In the genomic region with DNA sequence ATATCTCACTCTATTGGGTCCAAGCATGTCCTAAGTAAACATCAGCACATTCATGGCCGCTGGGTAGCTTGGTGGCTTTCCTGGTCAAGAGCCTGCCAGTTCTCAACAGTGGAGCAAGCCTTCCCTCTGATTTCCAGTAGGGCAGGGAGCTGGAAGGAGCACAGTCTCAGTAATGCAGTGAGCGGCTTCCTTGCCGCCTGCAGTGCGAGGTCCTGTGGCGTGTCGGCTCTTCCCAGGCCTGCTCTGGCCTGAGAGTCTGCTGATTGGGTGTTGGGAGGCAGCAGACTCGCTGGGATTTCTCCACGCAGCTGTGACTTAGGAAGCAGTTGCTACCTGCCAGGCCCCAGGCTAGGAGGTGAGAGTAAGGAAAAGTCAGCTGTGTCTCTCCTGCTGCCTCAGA, we compare ENCODE assay signal across 20 cellular contexts. TPM values are rescaled to one million over a fixed set of nuclear protein-coding genes. Genes with fewer than 3 reads are reported as not detected.
DNase-seq lines count a peak whose midpoint lies in the region; ATAC-seq, FAIRE-seq and TF ChIP-seq lines count a peak whose summit lies in the region.
"Had no signal": no experiment of that assay in that cellular context is flagged by ENCODE, and none has a peak within 500 bp of the region (broad histone marks: within the 10 kb centered on the region; RNA-seq: fewer than 3 reads in every experiment).

No MANE protein-coding gene starts in this region.

- H3K4me1 ChIP-seq in K562 (replicated peaks in 1 of 2; ENCODE audit: control insufficient read depth in 2 of 2, insufficient read depth in 2 of 2, low read length in 2 of 2) (peaks cover 0 to 3% of the 10 kb centered on the region in 2 experiments; a peak in 1 of 5 replicates), adrenal gland (replicated peaks in 1 of 2) (peaks cover 0 to 7% of the 10 kb centered on the region in 2 donors)

- H3K27me3 ChIP-seq in K562 (ENCODE audit: control insufficient read depth in 2 of 2, insufficient read depth in 2 of 2, low read length in 2 of 2), result no peaks in the 10 kb centered on the region
- H3K27me3 ChIP-seq in adrenal gland, result no peaks in the 10 kb centered on the region

- H3K36me3 Mint-ChIP-seq in activated CD4-positive, alpha-beta T cell treated with anti-CD3 and anti-CD28 coated beads, Interleukin-2, amount 10 ng/mL, durations not matched to agents 24 days and 14 days (ENCODE audit: low read depth), result peaks cover 59% of the 10 kb centered on the region

- H3K36me3 ChIP-seq in K562 (ENCODE audit: control insufficient read depth, insufficient read depth, low read length) (no peaks in the 10 kb centered on the region), adrenal gland (replicated peaks in 1 of 2) (peaks cover 0 to 85% of the 10 kb centered on the region in 2 donors)

- H3K27ac Mint-ChIP-seq in activated CD4-positive, alpha-beta T cell treated with anti-CD3 and anti-CD28 coated beads, Interleukin-2, amount 10 ng/mL, durations not matched to agents 24 days and 14 days, result peak overlapping the region; percentile 4
- H3K27ac Mint-ChIP-seq: B cell; CD4-positive, alpha-beta T cell; HFFc6 had no signal

- TF ChIP-seq CTCF in RWPE1 (conservative IDR thresholded peaks at IDR 0.05; ENCODE audit: low read depth) (no peak), K562 (IDR thresholded peaks at IDR 0.05 in 2 of 3, conservative IDR thresholded peaks at IDR 0.05 in 1 of 3; ENCODE audit: insufficient read depth in 2 of 3, low read depth in 1 of 3, low read length in 3 of 3) (no peak), omental fat pad (IDR thresholded peaks at IDR 0.05) (no peak), adrenal gland (IDR thresholded peaks at IDR 0.05) (no peak)

- CTCF ChIA-PET in RWPE1 (lab: Yijun Ruan, JAX) (interaction anchor here (1.5 kb wide), 1 partner anchor 10 kb away, joined by 8 read pairs; no protein-coding TSS in a partner anchor), K562 (lab: Yijun Ruan, JAX; ENCODE audit: low intra/inter-chr PET ratio) (no interaction called here)

- no peak for FAIRE-seq in K562 (lab: Jason Lieb, UNC)
- FAIRE-seq: GM12878, GM18507 had no signal

- no peak for TF ChIP-seq EP300 in K562 (IDR thresholded peaks at IDR 0.05; ENCODE audit: low read length)

- 42% methylated on average over 6 of the region's 8 CpGs for WGBS in K562 (ENCODE audit: insufficient coverage, low coverage, missing lambda C conversion rate)
- WGBS in adrenal gland, 4 donors, result 92 to 98% (median 94%) methylated on average over 8 of the region's 8 CpGs

- no peaks in the 10 kb centered on the region for H3K9me1 ChIP-seq in K562 (ENCODE audit: control insufficient read depth, insufficient read depth, low read length)

- DNase-seq in activated CD4-positive, alpha-beta T cell treated with anti-CD3 and anti-CD28 coated beads, Interleukin-2, amount 10 ng/mL, durations not matched to agents 24 days and 14 days, result no peak
- DNase-seq in activated CD4-positive, alpha-beta T cell treated with anti-CD3 and anti-CD28 coated beads for 48 hours, result no peak
- DNase-seq in RWPE1 (ENCODE audit: low spot score) (no peak), K562 (ENCODE audit: extremely low read depth in 1 of 4, low spot score in 3 of 4) (no peak), omental fat pad (ENCODE audit: low spot score) (no peak), adrenal gland (no peak)
- DNase-seq: 8988T; C1 segment of cervical spinal cord; Calu3; CD4-positive, alpha-beta T cell; DMS 273 treated with DMSO at 0.1 percent for 48 hours; DMS79; HCEC 1CT; HFFc6 had no signal

- H3K4me3 Mint-ChIP-seq in activated CD4-positive, alpha-beta T cell treated with anti-CD3 and anti-CD28 coated beads, Interleukin-2, amount 10 ng/mL, durations not matched to agents 24 days and 14 days, result no peak overlapping the region
- H3K4me3 Mint-ChIP-seq: B cell; CD4-positive, alpha-beta T cell; HFFc6 had no signal

- POLR2A ChIA-PET in RWPE1 (lab: Yijun Ruan, JAX; ENCODE audit: low non-redundant PET), result no interaction called here
- POLR2A ChIA-PET in K562 (lab: Yijun Ruan, JAX), result interaction anchor here (0.7 to 1.1 kb wide), 3 partner anchors 8 to 1833 kb away, joined by 3 read pairs; no protein-coding TSS in a partner anchor

- peak overlapping the region in 1 of 2 experiments; percentile 37; a peak in 1 of 4 replicates for H3K9ac ChIP-seq in K562 (ENCODE audit: insufficient read depth in 1 of 2, low read depth in 2 of 2, low read length in 2 of 2)

- H3K27me3 Mint-ChIP-seq in activated CD4-positive, alpha-beta T cell treated with anti-CD3 and anti-CD28 coated beads, Interleukin-2, amount 10 ng/mL, durations not matched to agents 24 days and 14 days, result no peaks in the 10 kb centered on the region
- H3K27me3 Mint-ChIP-seq: B cell; CD4-positive, alpha-beta T cell had no signal

- intact Hi-C loops in activated CD4-positive, alpha-beta T cell treated with anti-CD3 and anti-CD28 coated beads, Interleukin-2, amount 10 ng/mL, durations not matched to agents 24 days and 14 days (cut with micrococcal nuclease), result no loop called here
- intact Hi-C loops in K562 (cut with micrococcal nuclease) (no loop called here), adrenal gland (cut with DNase I) (no loop called here)

- no peak for TF ChIP-seq RAD21 in K562 (CRISPR knock-in tag; conservative IDR thresholded peaks at IDR 0.05 in 1 of 2, IDR thresholded peaks at IDR 0.05 in 1 of 2)

- H3K4me2 ChIP-seq in K562 (ENCODE audit: insufficient read depth, low read length), result no peak overlapping the region

- H3K79me2 ChIP-seq in K562 (ENCODE audit: control insufficient read depth, insufficient read depth, low read length), result no peaks in the 10 kb centered on the region

- BruUV-seq in K562 (replicated peaks; lab: Mats Ljungman, UMichigan), result no TSS peak

- H3K4me1 Mint-ChIP-seq in activated CD4-positive, alpha-beta T cell treated with anti-CD3 and anti-CD28 coated beads, Interleukin-2, amount 10 ng/mL, durations not matched to agents 24 days and 14 days, result peaks cover 2% of the 10 kb centered on the region
- H3K4me1 Mint-ChIP-seq: B cell had no signal

- peak; percentile 59 for ATAC-seq in K562
- ATAC-seq in omental fat pad (ENCODE audit: low FRiP score), result peak; percentile 13
- no peak for ATAC-seq in HG03159 (IDR thresholded peaks at IDR 0.05; ENCODE audit: unreplicated experiment)
- no peak for ATAC-seq in activated CD4-positive, CD25-positive, alpha-beta regulatory T cell treated with anti-CD3 and anti-CD28 coated beads, Interleukin-2, amount 50 U/mL, for 24 hours
- ATAC-seq: GM12878 had no signal

- no peaks in the 10 kb centered on the region for H4K20me1 ChIP-seq in K562 (replicated peaks; ENCODE audit: control insufficient read depth, insufficient read depth, low read length)

- H3K9me3 ChIP-seq in K562 (replicated peaks; ENCODE audit: control insufficient read depth, insufficient read depth, low read depth, low read length) (no peaks in the 10 kb centered on the region), adrenal gland (replicated peaks in 1 of 3) (no peaks in the 10 kb centered on the region)

- TF ChIP-seq POLR2A in K562 (conservative IDR thresholded peaks at IDR 0.05) (no peak), adrenal gland (IDR thresholded peaks at IDR 0.05) (no peak)

- in situ Hi-C loops in K562 (cut with MboI), result no loop called here

- H3K27ac ChIP-seq in RWPE1, result peak overlapping the region; percentile 79
- no peak overlapping the region for H3K27ac ChIP-seq in K562 (ENCODE audit: extremely low read depth, low read depth, low read length)
- peak overlapping the region in 1 of 5 donors; percentile 15 for H3K27ac ChIP-seq in adrenal gland
- H3K27ac ChIP-seq: HL-60 had no signal

- H2AFZ ChIP-seq in K562 (ENCODE audit: low read depth, low read length), result no peak overlapping the region; the same call in 1 of the 2 replicates

- H3K4me3 ChIP-seq in K562 (no peak overlapping the region), adrenal gland (no peak overlapping the region)
- H3K4me3 ChIP-seq: GM12878 had no signal

- H3K9me3 Mint-ChIP-seq in activated CD4-positive, alpha-beta T cell treated with anti-CD3 and anti-CD28 coated beads, Interleukin-2, amount 10 ng/mL, durations not matched to agents 24 days and 14 days, result no peaks in the 10 kb centered on the region
- H3K9me3 Mint-ChIP-seq: CD4-positive, alpha-beta T cell; HFFc6 had no signal

RNA-seq across cellular contexts. Expression of gene SPTAN1, which starts 51.3 kb away (rescaled TPM):
- total RNA-seq in activated CD4-positive, alpha-beta T cell treated with anti-CD3 and anti-CD28 coated beads, Interleukin-2, amount 10 ng/mL, durations not matched to agents 24 days and 14 days, result 240 and 249 TPM in 2 replicates
- 83.7 and 109 TPM in 2 replicates for total RNA-seq in K562 (2011; cell fraction: chromatin; rRNA removed; ENCODE audit: low replicate concordance)
- 46.7 and 52.4 TPM in 2 replicates for total RNA-seq in K562 (2011; cell fraction: nucleolus; rRNA removed)
- 52.9 and 60.3 TPM in 2 replicates for total RNA-seq in K562 (2011; cell fraction: nucleoplasm; rRNA removed)
- total RNA-seq in K562 (2014; rRNA removed), result 7.0 and 10.8 TPM in 2 replicates
- total RNA-seq in K562 (2014; rRNA removed; fragmentation: Illumina TruSeq; extraction: Trizol), result 4.5 and 4.7 TPM in 2 replicates
- 10.4 and 11.5 TPM in 2 replicates for total RNA-seq in K562 (2015; rRNA removed; fragmentation: Illumina TruSeq; extraction: Trizol)
- 13.5 and 13.7 TPM in 2 replicates for total RNA-seq in K562 (2021)
- 8.3 and 16.5 TPM in 2 replicates for polyA plus RNA-seq in K562 (2011; rRNA removed)
- polyA plus RNA-seq in K562 (2011; cell fraction: cytosol; rRNA removed), result 10.2 and 13.4 TPM in 2 replicates
- 65.4 and 117 TPM in 2 replicates for polyA plus RNA-seq in K562 (2011; cell fraction: nucleus; rRNA removed)
- 20.3 and 34.9 TPM in 2 replicates for polyA plus RNA-seq in K562 (2012)
- 6.8 and 8.5 TPM in 2 replicates for polyA plus RNA-seq in K562 (2014; fragmentation: Illumina TruSeq; extraction: Trizol)
- 1 to 10 TPM; 1.5 to 2.1 TPM for polyA plus RNA-seq in K562 (2014; fragmentation: Nextera tagmentation; extraction: Ambion mirVana)
- 5.0 and 6.0 TPM in 2 replicates for polyA plus RNA-seq in K562 (2014; rRNA removed)
- 25.3 and 27.0 TPM in 2 replicates for polyA minus RNA-seq in K562 (2011; rRNA and poly(A)+ RNA removed)
- polyA minus RNA-seq in K562 (2011; cell fraction: cytosol; rRNA and poly(A)+ RNA removed), result 14.7 and 15.7 TPM in 2 replicates
- polyA minus RNA-seq in K562 (2011; cell fraction: nucleus; rRNA and poly(A)+ RNA removed), result 25.7 and 72.6 TPM in 2 replicates
- 100 to 1,000 TPM; 231 to 381 (median 300) TPM for total RNA-seq in omental fat pad
- total RNA-seq in adrenal gland, result 100 to 1,000 TPM; 172 to 316 (median 227) TPM
- polyA plus RNA-seq in adrenal gland, result 100 to 1,000 TPM; 167 to 278 (median 252) TPM

RNA-seq across cellular contexts. Expression of gene DYNC2I2, which starts 53.0 kb away (rescaled TPM):
- total RNA-seq in activated CD4-positive, alpha-beta T cell treated with anti-CD3 and anti-CD28 coated beads, Interleukin-2, amount 10 ng/mL, durations not matched to agents 24 days and 14 days, result 47.4 and 47.7 TPM in 2 replicates
- 27.2 and 132 TPM in 2 replicates for total RNA-seq in K562 (2011; cell fraction: chromatin; rRNA removed; ENCODE audit: low replicate concordance)
- total RNA-seq in K562 (2011; cell fraction: nucleolus; rRNA removed), result 174 and 202 TPM in 2 replicates
- 76.1 and 76.9 TPM in 2 replicates for total RNA-seq in K562 (2011; cell fraction: nucleoplasm; rRNA removed)
- total RNA-seq in K562 (2014; rRNA removed) (249 and 283 TPM in 2 replicates), K562 (2014; rRNA removed; fragmentation: Illumina TruSeq; extraction: Trizol) (16.0 and 21.6 TPM in 2 replicates), K562 (2015; rRNA removed; fragmentation: Illumina TruSeq; extraction: Trizol) (69.5 and 71.3 TPM in 2 replicates), K562 (2021) (131 and 144 TPM in 2 replicates), omental fat pad (10 to 100 TPM; 12.8 to 24.7 (median 21.3) TPM), adrenal gland (100 to 1,000 TPM in 2 of 8 donors, 10 to 100 TPM in 6; 23.1 to 192 (median 83.2) TPM)
- polyA plus RNA-seq in K562 (2011; rRNA removed) (70.0 and 85.8 TPM in 2 replicates), K562 (2014; fragmentation: Illumina TruSeq; extraction: Trizol) (36.3 and 76.9 TPM in 2 replicates), K562 (2014; fragmentation: Nextera tagmentation; extraction: Ambion mirVana) (1 to 10 TPM; 1.5 to 2.3 TPM), K562 (2014; rRNA removed) (165 and 184 TPM in 2 replicates), adrenal gland (100 to 1,000 TPM in 1 of 3 donors, 10 to 100 TPM in 1, 1 to 10 TPM in 1; 7.5 to 119 (median 91.6) TPM)
- polyA plus RNA-seq in K562 (2011; cell fraction: cytosol; rRNA removed), result 110 and 264 TPM in 2 replicates
- 270 and 451 TPM in 2 replicates for polyA plus RNA-seq in K562 (2011; cell fraction: nucleus; rRNA removed)
- 106 and 139 TPM in 2 replicates for polyA plus RNA-seq in K562 (2012)
- 16.9 and 31.4 TPM in 2 replicates for polyA minus RNA-seq in K562 (2011; rRNA and poly(A)+ RNA removed)
- polyA minus RNA-seq in K562 (2011; cell fraction: cytosol; rRNA and poly(A)+ RNA removed), result 70.6 and 79.0 TPM in 2 replicates
- 78.6 and 83.6 TPM in 2 replicates for polyA minus RNA-seq in K562 (2011; cell fraction: nucleus; rRNA and poly(A)+ RNA removed)

Comparison
In these comparisons a context has a peak if more than half of its experiments do, and no peak if none do; other contexts are left out.
1. ATAC-seq: peak in K562 (single experiment) and omental fat pad (single experiment); none in HG03159 (single experiment) and activated CD4-positive, CD25-positive, alpha-beta regulatory T cell treated with anti-CD3 and anti-CD28 coated beads, Interleukin-2, amount 50 U/mL, for 24 hours (0 of 2).